8 cellular contexts compared by ENCODE assay signal in the genomic region with DNA sequence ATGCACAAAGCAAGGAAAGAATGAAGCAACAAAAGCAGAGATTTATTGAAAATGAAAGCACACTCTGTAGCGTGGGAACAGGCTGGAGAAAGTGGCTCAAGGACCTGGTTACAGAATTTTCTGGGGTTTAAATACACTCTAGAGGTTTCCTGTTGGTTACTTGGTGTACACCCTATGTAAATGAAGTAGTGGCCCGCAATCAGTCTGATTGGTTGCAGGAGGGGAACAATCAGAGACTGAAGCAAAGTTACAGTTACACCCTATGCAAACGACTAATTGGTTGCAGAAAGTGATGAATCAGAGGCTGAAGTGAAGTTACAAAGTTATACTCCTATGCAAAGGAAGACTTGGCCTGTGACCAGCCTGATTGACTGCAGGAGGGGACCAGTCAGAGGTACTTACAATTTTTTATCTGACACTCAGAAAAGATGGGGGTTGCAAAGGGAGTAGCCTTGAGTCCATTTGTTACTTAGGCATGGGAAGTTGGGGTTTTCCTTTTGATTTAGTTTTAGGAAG. TPM values are rescaled to one million over a fixed set of nuclear protein-coding genes. Genes with fewer than 3 reads are reported as not detected.
DNase-seq lines count a peak whose midpoint lies in the region; ATAC-seq and TF ChIP-seq lines count a peak whose summit lies in the region.

No MANE protein-coding gene starts in this region.

- intact Hi-C loops in left cardiac atrium (cut with DNase I) = no loop called here

- H3K4me1 ChIP-seq in Peyer's patch = peaks cover 0 to 6% (median 2%) of the 10 kb centered on the region in 4 donors
- H3K4me1 ChIP-seq in mucosa of rectum (ENCODE audit: control insufficient read depth in 2 of 2, insufficient read depth in 2 of 2, low read length in 2 of 2) = peaks cover 8% of the 10 kb centered on the region in 2 donors

- POLR2A ChIA-PET in activated naive CD8-positive, alpha-beta T cell treated with anti-CD3 and anti-CD28 coated beads, Interleukin-2, amount 10 ng/mL, durations not matched to agents 7 days and 5 days (lab: Charles Lee) = no interaction called here

- peak overlapping the region; percentile 89 for H3K27ac Mint-ChIP-seq in activated naive CD8-positive, alpha-beta T cell treated with anti-CD3 and anti-CD28 coated beads, Interleukin-2, amount 10 ng/mL, durations not matched to agents 7 days and 5 days

- H3K9ac ChIP-seq in mucosa of rectum (ENCODE audit: low read depth in 1 of 2, low read length in 2 of 2) = no peak overlapping the region

- peak overlapping the region; percentile 81 for H3K4me3 Mint-ChIP-seq in activated naive CD8-positive, alpha-beta T cell treated with anti-CD3 and anti-CD28 coated beads, Interleukin-2, amount 10 ng/mL, durations not matched to agents 7 days and 5 days

- peak in 2 of 3 donors; percentile 82 to 86 for DNase-seq in Peyer's patch
- DNase-seq in activated naive CD8-positive, alpha-beta T cell treated with anti-CD3 and anti-CD28 coated beads, Interleukin-2, amount 10 ng/mL, durations not matched to agents 7 days and 5 days = no peak
- DNase-seq in NCI-H1436 (lab: John Stamatoyannopoulos, UW) = no peak
- no peak for DNase-seq in Ammon's horn (ENCODE audit: low spot score)
- no peak for DNase-seq in left cardiac atrium

- H3K36me3 Mint-ChIP-seq in activated naive CD8-positive, alpha-beta T cell treated with anti-CD3 and anti-CD28 coated beads, Interleukin-2, amount 10 ng/mL, durations not matched to agents 7 days and 5 days = peaks cover 4% of the 10 kb centered on the region

- no peaks in the 10 kb centered on the region for H3K27me3 Mint-ChIP-seq in activated naive CD8-positive, alpha-beta T cell treated with anti-CD3 and anti-CD28 coated beads, Interleukin-2, amount 10 ng/mL, durations not matched to agents 7 days and 5 days

- H3K4me1 Mint-ChIP-seq in activated naive CD8-positive, alpha-beta T cell treated with anti-CD3 and anti-CD28 coated beads, Interleukin-2, amount 10 ng/mL, durations not matched to agents 7 days and 5 days = peaks cover 47% of the 10 kb centered on the region

- H3K36me3 ChIP-seq in Peyer's patch (no peaks in the 10 kb centered on the region), mucosa of rectum (ENCODE audit: control insufficient read depth in 2 of 2, insufficient read depth in 2 of 2, low read length in 2 of 2) (no peaks in the 10 kb centered on the region)

- TF ChIP-seq POLR2A in Peyer's patch (IDR thresholded peaks at IDR 0.05) = no peak

- H3K27ac ChIP-seq in Peyer's patch = peak overlapping the region; percentile 27 to 65 (median 55)
- H3K27ac ChIP-seq in mucosa of rectum (ENCODE audit: low read depth in 2 of 2, low read length in 2 of 2) = peak overlapping the region in 1 of 2 donors; percentile 28

- no peaks in the 10 kb centered on the region for H3K27me3 ChIP-seq in Peyer's patch
- no peaks in the 10 kb centered on the region for H3K27me3 ChIP-seq in mucosa of rectum (ENCODE audit: control insufficient read depth in 2 of 2, insufficient read depth in 2 of 2, low read length in 2 of 2)

- peak; percentile 79 for ATAC-seq in GM18517 (IDR thresholded peaks at IDR 0.05; ENCODE audit: unreplicated experiment)
- peak; percentile 70 for ATAC-seq in HG02852 (IDR thresholded peaks at IDR 0.05; ENCODE audit: unreplicated experiment)
- ATAC-seq in activated naive CD8-positive, alpha-beta T cell treated with anti-CD3 and anti-CD28 coated beads, Interleukin-2, amount 10 ng/mL, durations not matched to agents 7 days and 5 days (ENCODE audit: low read depth) = peak; percentile 75
- no peak for ATAC-seq in left cardiac atrium

- H3K9me3 ChIP-seq in Peyer's patch = no peaks in the 10 kb centered on the region
- no peaks in the 10 kb centered on the region for H3K9me3 ChIP-seq in mucosa of rectum (ENCODE audit: control insufficient read depth in 2 of 2, low read length in 2 of 2)

- no peaks in the 10 kb centered on the region for H3K9me3 Mint-ChIP-seq in activated naive CD8-positive, alpha-beta T cell treated with anti-CD3 and anti-CD28 coated beads, Interleukin-2, amount 10 ng/mL, durations not matched to agents 7 days and 5 days

- H3K4me3 ChIP-seq in Peyer's patch (peak overlapping the region in 1 of 4 donors; percentile 2), mucosa of rectum (ENCODE audit: low read length in 2 of 2) (peak overlapping the region; percentile 9 to 14)

- TF ChIP-seq CTCF in Peyer's patch (IDR thresholded peaks at IDR 0.05) = no peak

RNA-seq across cellular contexts. Expression of a gene that starts 3.6 kb away (rescaled TPM):
- total RNA-seq in Peyer's patch = 10 to 100 TPM; 39.4 to 74.3 (median 62.9) TPM
- total RNA-seq in activated naive CD8-positive, alpha-beta T cell treated with anti-CD3 and anti-CD28 coated beads, Interleukin-2, amount 10 ng/mL, durations not matched to agents 7 days and 5 days = 100 to 1,000 TPM; 120 to 127 TPM
- 100 to 1,000 TPM in 1 of 2 donors, 10 to 100 TPM in 1; 82.1 to 113 TPM for total RNA-seq in left cardiac atrium

Comparison
In these comparisons a context has a peak if more than half of its experiments do, and no peak if none do; other contexts are left out.
1. ATAC-seq: peak in GM18517 (single experiment), HG02852 (single experiment) and activated naive CD8-positive, alpha-beta T cell treated with anti-CD3 and anti-CD28 coated beads, Interleukin-2, amount 10 ng/mL, durations not matched to agents 7 days and 5 days (single experiment); none in left cardiac atrium (0 of 2).
2. DNase-seq: peak in Peyer's patch (2 of 3); none in activated naive CD8-positive, alpha-beta T cell treated with anti-CD3 and anti-CD28 coated beads, Interleukin-2, amount 10 ng/mL, durations not matched to agents 7 days and 5 days (single experiment), NCI-H1436 (single experiment), Ammon's horn (single experiment) and left cardiac atrium (single experiment).